In the genomic region with DNA sequence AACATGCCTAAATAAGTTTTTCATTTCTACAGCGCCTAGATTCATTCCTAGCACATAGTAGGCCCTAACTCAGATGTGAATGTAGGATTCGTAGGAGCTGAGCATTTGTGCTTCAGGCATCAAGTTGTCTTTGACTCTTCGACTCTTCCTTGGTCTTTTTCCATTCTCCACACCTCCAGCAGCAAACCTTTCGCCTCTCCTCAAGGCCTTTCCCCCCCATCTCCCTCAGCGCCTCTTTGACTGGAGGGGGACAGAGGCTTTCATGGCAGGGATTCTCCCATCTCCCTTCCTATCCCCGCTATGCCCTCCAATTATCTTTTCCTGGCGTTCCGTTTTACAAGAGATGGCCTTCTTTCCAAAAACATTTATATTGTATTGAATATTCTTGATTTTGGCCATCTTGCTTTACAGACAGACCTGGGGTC, we compare ENCODE assay signal across 8 cellular contexts. TPM values are rescaled to one million over a fixed set of nuclear protein-coding genes. Genes with fewer than 3 reads are reported as not detected.
A peak's percentile ranks its signal among the peaks of the same experiment; 100 is the strongest.
DNase-seq lines count a peak whose midpoint lies in the region; ATAC-seq, FAIRE-seq and TF ChIP-seq lines count a peak whose summit lies in the region.

No MANE protein-coding gene starts in this region.

- H3K27me3 ChIP-seq in HUES6 (ENCODE audit: control insufficient read depth, insufficient read depth, low read length) (no peaks in the 10 kb centered on the region), K562 (ENCODE audit: control insufficient read depth in 2 of 2, insufficient read depth in 2 of 2, low read length in 2 of 2) (no peaks in the 10 kb centered on the region), mucosa of rectum (ENCODE audit: control insufficient read depth in 2 of 2, insufficient read depth in 2 of 2, low read length in 2 of 2) (no peaks in the 10 kb centered on the region)

- H3K36me3 ChIP-seq in HUES6 (ENCODE audit: control insufficient read depth, insufficient read depth, low read length), result peaks cover 25% of the 10 kb centered on the region
- peaks cover 28% of the 10 kb centered on the region for H3K36me3 ChIP-seq in K562 (ENCODE audit: control insufficient read depth, insufficient read depth, low read length)
- H3K36me3 ChIP-seq in mucosa of rectum (ENCODE audit: control insufficient read depth in 2 of 2, insufficient read depth in 2 of 2, low read length in 2 of 2), result peaks cover 0 to 13% of the 10 kb centered on the region in 2 donors

- intact Hi-C loops in K562 (cut with micrococcal nuclease), result no loop called here

- CTCF ChIA-PET in K562 (lab: Yijun Ruan, JAX; ENCODE audit: low intra/inter-chr PET ratio), result no interaction called here

- in situ Hi-C loops in K562 (cut with MboI), result no loop called here

- H3K9ac ChIP-seq in HUES6 (ENCODE audit: low read length) (peak overlapping the region; percentile 99), K562 (ENCODE audit: insufficient read depth in 1 of 2, low read depth in 2 of 2, low read length in 2 of 2) (peak overlapping the region; percentile 90 to 100), mucosa of rectum (ENCODE audit: low read depth in 1 of 2, low read length in 2 of 2) (peak overlapping the region; percentile 79 to 84)

- peaks cover 38% of the 10 kb centered on the region for H3K79me2 ChIP-seq in K562 (ENCODE audit: control insufficient read depth, insufficient read depth, low read length)

- TF ChIP-seq POLR2A in K562 (conservative IDR thresholded peaks at IDR 0.05), result no peak

- no peaks in the 10 kb centered on the region for H3K9me1 ChIP-seq in K562 (ENCODE audit: control insufficient read depth, insufficient read depth, low read length)

- ATAC-seq in K562 (no peak), GM21717 (IDR thresholded peaks at IDR 0.05; ENCODE audit: unreplicated experiment) (no peak), omental fat pad (ENCODE audit: low FRiP score) (no peak), HG03095 (IDR thresholded peaks at IDR 0.05; ENCODE audit: unreplicated experiment) (no peak)

- no peaks in the 10 kb centered on the region for H4K20me1 ChIP-seq in K562 (replicated peaks; ENCODE audit: control insufficient read depth, insufficient read depth, low read length)

- no peak for FAIRE-seq in K562 (lab: Jason Lieb, UNC)

- H3K4me2 ChIP-seq in K562 (ENCODE audit: insufficient read depth, low read length), result peak overlapping the region; percentile 93

- peak overlapping the region; percentile 95 for H2AFZ ChIP-seq in K562 (ENCODE audit: low read depth, low read length)

- no TSS peak for BruUV-seq in K562 (replicated peaks; lab: Mats Ljungman, UMichigan)

- POLR2A ChIA-PET in K562 (lab: Yijun Ruan, JAX), result interaction anchor here (1.5 to 3.9 kb wide), 2 partner anchors 10 kb away, joined by 3 to 43 read pairs; a partner anchor contains a TSS

- DNase-seq in AG08395 (ENCODE audit: low spot score) (peak; percentile 6), K562 (ENCODE audit: extremely low read depth in 1 of 4, low spot score in 3 of 4) (peak in 2 of 4 experiments; percentile 27 to 34), omental fat pad (ENCODE audit: low spot score) (no peak)
- no peak for DNase-seq in stimulated activated CD8-positive, alpha-beta memory T cell treated with anti-CD3 and anti-CD28 coated beads, Interleukin-4, amount 100 ng/mL, for 48 hours

- peaks cover 5% of the 10 kb centered on the region; the same call in 1 of the 2 replicates for H3K4me1 ChIP-seq in HUES6 (ENCODE audit: control insufficient read depth, insufficient read depth, low read length)
- peaks cover 0 to 17% of the 10 kb centered on the region in 2 experiments; a peak in 3 of 5 replicates for H3K4me1 ChIP-seq in K562 (replicated peaks in 1 of 2; ENCODE audit: control insufficient read depth in 2 of 2, insufficient read depth in 2 of 2, low read length in 2 of 2)
- H3K4me1 ChIP-seq in mucosa of rectum (ENCODE audit: control insufficient read depth in 2 of 2, insufficient read depth in 2 of 2, low read length in 2 of 2), result peaks cover 8% of the 10 kb centered on the region in 2 donors

- TF ChIP-seq CTCF in K562 (IDR thresholded peaks at IDR 0.05 in 2 of 3, conservative IDR thresholded peaks at IDR 0.05 in 1 of 3; ENCODE audit: insufficient read depth in 2 of 3, low read depth in 1 of 3, low read length in 3 of 3) (no peak), omental fat pad (IDR thresholded peaks at IDR 0.05) (no peak)

- H3K27ac ChIP-seq in HUES6 (ENCODE audit: low read depth, low read length) (peak overlapping the region; percentile 91; the same call in 1 of the 2 replicates), K562 (ENCODE audit: extremely low read depth, low read depth, low read length) (peak overlapping the region; percentile 86), mucosa of rectum (ENCODE audit: low read depth in 2 of 2, low read length in 2 of 2) (no peak overlapping the region)

- TF ChIP-seq RAD21 in K562 (CRISPR knock-in tag; conservative IDR thresholded peaks at IDR 0.05 in 1 of 2, IDR thresholded peaks at IDR 0.05 in 1 of 2), result no peak

- TF ChIP-seq EP300 in K562 (IDR thresholded peaks at IDR 0.05; ENCODE audit: low read length), result no peak

- H3K9me3 ChIP-seq in HUES6 (ENCODE audit: control insufficient read depth, insufficient read depth, low read depth, low read length) (no peaks in the 10 kb centered on the region), K562 (replicated peaks; ENCODE audit: control insufficient read depth, insufficient read depth, low read depth, low read length) (no peaks in the 10 kb centered on the region), mucosa of rectum (ENCODE audit: control insufficient read depth in 2 of 2, low read length in 2 of 2) (no peaks in the 10 kb centered on the region)

- 0% methylated on average over 8 of the region's 8 CpGs for WGBS in K562 (ENCODE audit: insufficient coverage, low coverage, missing lambda C conversion rate)

- peak overlapping the region; percentile 94 for H3K4me3 ChIP-seq in HUES6 (ENCODE audit: low read depth, low read length)
- peak overlapping the region; percentile 73 for H3K4me3 ChIP-seq in K562
- peak overlapping the region; percentile 75 to 92 for H3K4me3 ChIP-seq in mucosa of rectum (ENCODE audit: low read length in 2 of 2)

TF ChIP-seq in K562, 482 proteins besides CTCF, POLR2A, EP300 and RAD21 (continues in another document):
- TF ChIP-seq BRCA1 (IDR thresholded peaks at IDR 0.05) (no peak), BRCA1 (CRISPR knock-in tag; IDR thresholded peaks at IDR 0.05) (no peak), JUND (IDR thresholded peaks at IDR 0.05; ENCODE audit: borderline replicate concordance, low read depth, low read length) (0 out of 2 replicates have a peak, but pooled peaks have one; percentile 6), JUND (tag; IDR thresholded peaks at IDR 0.05; ENCODE audit: borderline replicate concordance, low read depth, low read length) (no peak)

RNA-seq across cellular contexts. Expression of a gene that starts 0.7 kb away (rescaled TPM):
- 54.6 and 116 TPM in 2 replicates for total RNA-seq in K562 (2011; cell fraction: chromatin; rRNA removed; ENCODE audit: low replicate concordance)
- 32.2 and 36.5 TPM in 2 replicates for total RNA-seq in K562 (2011; cell fraction: nucleolus; rRNA removed)
- total RNA-seq in K562 (2011; cell fraction: nucleoplasm; rRNA removed), result 77.7 and 94.6 TPM in 2 replicates
- total RNA-seq in K562 (2014; rRNA removed) (12.1 and 12.5 TPM in 2 replicates), K562 (2014; rRNA removed; fragmentation: Illumina TruSeq; extraction: Trizol) (27.6 and 34.8 TPM in 2 replicates), K562 (2015; rRNA removed; fragmentation: Illumina TruSeq; extraction: Trizol) (29.3 and 30.0 TPM in 2 replicates), K562 (2021) (19.1 TPM in 2 replicates), omental fat pad (10 to 100 TPM in 2 of 4 donors, 1 to 10 TPM in 2; 8.6 to 24.0 (median 11.0) TPM)
- polyA plus RNA-seq in K562 (2011; rRNA removed) (18.7 and 20.9 TPM in 2 replicates), K562 (2014; fragmentation: Illumina TruSeq; extraction: Trizol) (15.9 and 19.5 TPM in 2 replicates), K562 (2014; fragmentation: Nextera tagmentation; extraction: Ambion mirVana) (10 to 100 TPM; 10.6 to 14.6 TPM), K562 (2014; rRNA removed) (11.3 and 13.3 TPM in 2 replicates)
- polyA plus RNA-seq in K562 (2011; cell fraction: cytosol; rRNA removed), result 2.5 and 5.3 TPM in 2 replicates
- polyA plus RNA-seq in K562 (2011; cell fraction: nucleus; rRNA removed), result 18.6 and 21.2 TPM in 2 replicates
- polyA plus RNA-seq in K562 (2012), result 10.5 and 11.7 TPM in 2 replicates
- 58.4 and 70.1 TPM in 2 replicates for polyA minus RNA-seq in K562 (2011; rRNA and poly(A)+ RNA removed)
- polyA minus RNA-seq in K562 (2011; cell fraction: cytosol; rRNA and poly(A)+ RNA removed), result 14.0 and 16.0 TPM in 2 replicates
- 24.1 and 32.8 TPM in 2 replicates for polyA minus RNA-seq in K562 (2011; cell fraction: nucleus; rRNA and poly(A)+ RNA removed)

RNA-seq across cellular contexts. Expression of a gene that starts 10.8 kb away (rescaled TPM):
- total RNA-seq in K562 (2011; cell fraction: chromatin; rRNA removed; ENCODE audit: low replicate concordance), result 129 and 268 TPM in 2 replicates
- 56.2 and 74.1 TPM in 2 replicates for total RNA-seq in K562 (2011; cell fraction: nucleolus; rRNA removed)
- total RNA-seq in K562 (2011; cell fraction: nucleoplasm; rRNA removed), result 100 and 102 TPM in 2 replicates
- total RNA-seq in K562 (2014; rRNA removed) (43.0 and 51.1 TPM in 2 replicates), K562 (2014; rRNA removed; fragmentation: Illumina TruSeq; extraction: Trizol) (69.2 and 73.9 TPM in 2 replicates), K562 (2015; rRNA removed; fragmentation: Illumina TruSeq; extraction: Trizol) (66.8 and 67.6 TPM in 2 replicates), K562 (2021) (93.6 and 98.9 TPM in 2 replicates), omental fat pad (10 to 100 TPM; 21.6 to 58.5 (median 33.3) TPM)
- polyA plus RNA-seq in K562 (2011; rRNA removed) (37.8 and 39.8 TPM in 2 replicates), K562 (2014; fragmentation: Illumina TruSeq; extraction: Trizol) (44.1 and 48.7 TPM in 2 replicates), K562 (2014; fragmentation: Nextera tagmentation; extraction: Ambion mirVana) (10 to 100 TPM; 25.6 to 27.8 TPM), K562 (2014; rRNA removed) (28.1 and 37.8 TPM in 2 replicates)
- 12.9 and 27.6 TPM in 2 replicates for polyA plus RNA-seq in K562 (2011; cell fraction: cytosol; rRNA removed)
- 113 and 158 TPM in 2 replicates for polyA plus RNA-seq in K562 (2011; cell fraction: nucleus; rRNA removed)
- 24.1 and 37.2 TPM in 2 replicates for polyA plus RNA-seq in K562 (2012)
- polyA minus RNA-seq in K562 (2011; rRNA and poly(A)+ RNA removed), result 60.0 and 69.1 TPM in 2 replicates
- 50.6 and 66.1 TPM in 2 replicates for polyA minus RNA-seq in K562 (2011; cell fraction: cytosol; rRNA and poly(A)+ RNA removed)
- polyA minus RNA-seq in K562 (2011; cell fraction: nucleus; rRNA and poly(A)+ RNA removed), result 59.9 and 98.7 TPM in 2 replicates

Comparison
In these comparisons a context has a peak if more than half of its experiments do, and no peak if none do; other contexts are left out.
1. H3K27ac ChIP-seq: peak in HUES6 (single experiment) and K562 (single experiment); none in mucosa of rectum (0 of 2).
2. Peak in every context shown above with its lines, with median percentiles within 50 percentile points of each other: H3K4me3 ChIP-seq and H3K9ac ChIP-seq.